In genomic region chr5:3963662-3964061, GRCh38 we compare ENCODE assay signal across 20 cellular contexts.
"Had no signal": no experiment of that assay in that cellular context is flagged by ENCODE, and none has a peak within 500 bp of the region (broad histone marks: within the 10 kb centered on the region; RNA-seq: fewer than 3 reads in every experiment).

No MANE protein-coding gene starts in this region.

- H3K9me3 ChIP-seq: gastrocnemius medialis had no signal

- H3K27me3 ChIP-seq: esophagus muscularis mucosa, gastrocnemius medialis, heart right ventricle, left lung had no signal

- H3K4me3 ChIP-seq: coronary artery, dorsolateral prefrontal cortex, esophagus muscularis mucosa, gastrocnemius medialis, heart right ventricle, left lung, lower lobe of right lung, mucosa of descending colon had no signal

- H3K27ac ChIP-seq: coronary artery, dorsolateral prefrontal cortex, esophagus muscularis mucosa, gastrocnemius medialis, heart right ventricle, left lung, lower lobe of right lung had no signal

- ATAC-seq: gastrocnemius medialis, heart right ventricle, left cardiac atrium, left lung, left ventricle myocardium superior, lower lobe of right lung, mucosa of descending colon had no signal

- H3K36me3 ChIP-seq: esophagus muscularis mucosa, gastrocnemius medialis, heart right ventricle, left lung, lower lobe of right lung had no signal

- DNase-seq: dermis blood vessel endothelial cell; dorsolateral prefrontal cortex; effector CD4-positive, alpha-beta T cell; effector memory CD4-positive, alpha-beta T cell; foreskin fibroblast; foreskin melanocyte; gastrocnemius medialis; glutamatergic neuron; head of caudate nucleus; heart right ventricle; hippocampal formation; left cardiac atrium; left lung; left ventricle myocardium superior; lower lobe of right lung; mesenchymal stem cell; mucosa of descending colon; naive B cell had no signal

- H3K4me1 ChIP-seq: esophagus muscularis mucosa, gastrocnemius medialis, heart right ventricle, left lung, lower lobe of right lung had no signal
